ENCODE assay signal across 1 cellular context in genomic region chr1:181014431-181015257, GRCh38.
TF ChIP-seq lines count a peak whose summit lies in the region.

No MANE protein-coding gene starts in this region.

TF ChIP-seq in GM12878, 131 proteins besides CTCF, POLR2A, EP300 and RAD21 (continued from another document and continues in another):
- TF ChIP-seq MLLT1 (IDR thresholded peaks at IDR 0.05) (no peak), GABPA (IDR thresholded peaks at IDR 0.05; ENCODE audit: low read depth) (no peak), FOXM1 (IDR thresholded peaks at IDR 0.05; ENCODE audit: low read depth, low read length) (0 out of 2 replicates have a peak, but pooled peaks have one; percentile 25), SMARCA5 (IDR thresholded peaks at IDR 0.05) (peak; percentile 51; the same call in 1 of the 2 replicates), ZBTB4 (CRISPR knock-in tag; IDR thresholded peaks at IDR 0.05) (no peak), MYB (IDR thresholded peaks at IDR 0.05; ENCODE audit: borderline replicate concordance, low read depth, low read length) (no peak), SMAD5 (IDR thresholded peaks at IDR 0.05; ENCODE audit: low read depth) (no peak), NBN (IDR thresholded peaks at IDR 0.05) (no peak), ZNF207 (IDR thresholded peaks at IDR 0.05; ENCODE audit: borderline replicate concordance) (no peak), ZSCAN29 (IDR thresholded peaks at IDR 0.05) (no peak), TCF3 (IDR thresholded peaks at IDR 0.05; ENCODE audit: borderline replicate concordance, insufficient read depth, low read depth, low read length) (no peak), E2F4 (IDR thresholded peaks at IDR 0.05; ENCODE audit: low read depth, low read length) (no peak), NKRF (conservative IDR thresholded peaks at IDR 0.05) (no peak), TBL1XR1 (IDR thresholded peaks at IDR 0.05; ENCODE audit: low read depth, low read length) (0 out of 2 replicates have a peak, but pooled peaks have one; percentile 31), CBFB (IDR thresholded peaks at IDR 0.05; ENCODE audit: low read depth) (no peak), SMC3 (IDR thresholded peaks at IDR 0.05; ENCODE audit: borderline replicate concordance, low read length) (no peak), ZBED1 (IDR thresholded peaks at IDR 0.05; ENCODE audit: borderline replicate concordance) (no peak), HDGF (IDR thresholded peaks at IDR 0.05) (no peak), ZBTB11 (CRISPR knock-in tag; IDR thresholded peaks at IDR 0.05) (no peak), SRF (IDR thresholded peaks at IDR 0.05; ENCODE audit: low read depth in 2 of 2, low read length in 2 of 2) (no peak), ELK1 (IDR thresholded peaks at IDR 0.05; ENCODE audit: low read depth, low read length) (no peak), GATAD2B (conservative IDR thresholded peaks at IDR 0.05; ENCODE audit: low read depth) (0 out of 2 replicates have a peak, but pooled peaks have one; percentile 39), NR2F1 (conservative IDR thresholded peaks at IDR 0.05) (0 out of 2 replicates have a peak, but pooled peaks have one; percentile 35), KLF5 (IDR thresholded peaks at IDR 0.05; ENCODE audit: partially characterized antibody) (no peak), EED (IDR thresholded peaks at IDR 0.05; ENCODE audit: low read depth) (peak; percentile 44; the same call in 1 of the 2 replicates), BHLHE40 (IDR thresholded peaks at IDR 0.05; ENCODE audit: borderline replicate concordance in 1 of 2, low read depth in 2 of 2, low read length in 1 of 2) (0 out of 4 replicates have a peak, but pooled peaks of 1 of the 2 experiments have one; percentile 12), JUNB (IDR thresholded peaks at IDR 0.05) (peak; percentile 57), USF1 (IDR thresholded peaks at IDR 0.05; ENCODE audit: borderline replicate concordance, extremely low read length, insufficient read depth, low read depth, low read length) (no peak), JUND (IDR thresholded peaks at IDR 0.05; ENCODE audit: low read depth, low read length) (no peak), RELB (IDR thresholded peaks at IDR 0.05; ENCODE audit: low read depth) (no peak), MXI1 (IDR thresholded peaks at IDR 0.05; ENCODE audit: low read depth, low read length) (no peak), KAT2A (conservative IDR thresholded peaks at IDR 0.05; ENCODE audit: control insufficient read depth, low read depth, low read length) (no peak), CHD1 (IDR thresholded peaks at IDR 0.05; ENCODE audit: low read depth, low read length) (no peak), CUX1 (IDR thresholded peaks at IDR 0.05; ENCODE audit: insufficient replicate concordance, low read depth, low read length) (no peak), POU2F2 (IDR thresholded peaks at IDR 0.05; ENCODE audit: borderline replicate concordance, low read depth, low read length) (no peak), SREBF1 (IDR thresholded peaks at IDR 0.05; ENCODE audit: low read length) (no peak), EZH2 (IDR thresholded peaks at IDR 0.05; ENCODE audit: borderline replicate concordance, control insufficient read depth, low read depth, low read length) (no peak), STAT1 (conservative IDR thresholded peaks at IDR 0.05) (no peak), YY1 (IDR thresholded peaks at IDR 0.05; ENCODE audit: low read depth, low read length) (no peak), SMAD1 (IDR thresholded peaks at IDR 0.05; ENCODE audit: low read depth, partially characterized antibody) (no peak)
